ENCODE assay signal across 8 cellular contexts in the genomic region with DNA sequence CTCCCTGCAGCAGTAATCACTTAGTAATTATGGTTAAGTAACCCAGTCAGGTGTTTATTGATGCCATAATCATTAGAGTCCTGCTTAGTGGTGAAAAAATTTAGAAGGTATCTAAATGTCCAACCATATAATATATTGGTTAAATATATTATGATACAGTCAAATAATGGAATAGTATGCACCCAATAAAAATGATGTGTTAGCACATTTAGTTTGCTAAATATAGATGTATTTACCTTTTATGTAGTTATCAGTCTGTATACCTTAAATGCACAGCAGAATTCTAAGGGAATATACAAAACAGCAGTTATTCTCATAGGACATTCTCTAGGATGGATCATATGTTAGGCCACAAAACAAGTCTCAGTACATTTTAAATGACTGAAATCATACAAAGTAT.
"Had no signal": no experiment of that assay in that cellular context is flagged by ENCODE, and none has a peak within 500 bp of the region (broad histone marks: within the 10 kb centered on the region; RNA-seq: fewer than 3 reads in every experiment).

No MANE protein-coding gene starts in this region.

- H3K9ac ChIP-seq: GM23248, KMS-11 had no signal

- ATAC-seq: HCT116 had no signal

- H3K36me3 ChIP-seq: HAP-1 had no signal

- H3K4me2 ChIP-seq: KMS-11 had no signal

- H3K27ac ChIP-seq: GM23248, KMS-11 had no signal

- H3K4me1 ChIP-seq: HAP-1 had no signal

- H2AFZ ChIP-seq: GM23248 had no signal

- H3K9me3 ChIP-seq: HAP-1 had no signal

- FAIRE-seq: HTR-8/SVneo had no signal

- DNase-seq: GM23248, GOT3, H7, KBM-7 had no signal

- H3K4me3 ChIP-seq: GM23248, HAP-1 had no signal
